ENCODE assay signal across 13 cellular contexts in genomic region chr14:93065272-93065730, GRCh38. TPM values are rescaled to one million over a fixed set of nuclear protein-coding genes. Genes with fewer than 3 reads are reported as not detected.
DNase-seq lines count a peak whose midpoint lies in the region; ATAC-seq and TF ChIP-seq lines count a peak whose summit lies in the region.
"Had no signal": no experiment of that assay in that cellular context is flagged by ENCODE, and none has a peak within 500 bp of the region (broad histone marks: within the 10 kb centered on the region; RNA-seq: fewer than 3 reads in every experiment).

No MANE protein-coding gene starts in this region.

- H3K9ac ChIP-seq in PC-3 (ENCODE audit: low read length) (no peak overlapping the region), smooth muscle cell (ENCODE audit: low read depth) (no peak overlapping the region)

- intact Hi-C loops in activated CD4-positive, alpha-beta T cell treated with anti-CD3 and anti-CD28 coated beads, Interleukin-2, amount 10 ng/mL, durations not matched to agents 24 days and 14 days (cut with micrococcal nuclease), result loop anchor here (5.0 kb wide), 1 partner anchor 37 kb away; no protein-coding TSS in a partner anchor
- intact Hi-C loops in PC-3 (cut with micrococcal nuclease), result no loop called here
- intact Hi-C loops in dorsolateral prefrontal cortex (cut with DNase I), result loop anchor here in 1 of 2 donors (5.0 kb wide), 1 partner anchor 37 kb away; no protein-coding TSS in a partner anchor

- H3K9me3 ChIP-seq in PC-3 (ENCODE audit: low read length), result no peaks in the 10 kb centered on the region
- no peaks in the 10 kb centered on the region for H3K9me3 ChIP-seq in smooth muscle cell (replicated peaks; ENCODE audit: low read depth)
- H3K9me3 ChIP-seq: tibial nerve had no signal

- TF ChIP-seq CTCF in PC-3 (conservative IDR thresholded peaks at IDR 0.05; ENCODE audit: low read depth, low read length), result no peak
- TF ChIP-seq CTCF in dorsolateral prefrontal cortex (IDR thresholded peaks at IDR 0.05 in 54 of 56, conservative IDR thresholded peaks at IDR 0.05 in 2 of 56; ENCODE audit: low read depth in 1 of 56, partially characterized antibody in 56 of 56), result no peak
- TF ChIP-seq CTCF in smooth muscle cell (IDR thresholded peaks at IDR 0.05; ENCODE audit: borderline replicate concordance, insufficient read depth, poor library complexity, severe bottlenecking), result no peak
- no peak for TF ChIP-seq CTCF in GM10266 (IDR thresholded peaks at IDR 0.05; ENCODE audit: control insufficient read depth, insufficient read depth, low read depth, missing control alignments)

- DNase-seq in activated CD4-positive, alpha-beta T cell treated with anti-CD3 and anti-CD28 coated beads, Interleukin-2, amount 10 ng/mL, durations not matched to agents 24 days and 14 days, result no peak
- DNase-seq in activated CD4-positive, alpha-beta T cell treated with anti-CD3 and anti-CD28 coated beads for 48 hours, result no peak
- DNase-seq in PC-3 (peak; percentile 12), dorsolateral prefrontal cortex (no peak), smooth muscle cell (lab: John Stamatoyannopoulos, UW; ENCODE audit: unreplicated experiment) (no peak), GM10266 (ENCODE audit: extremely low spot score) (no peak)
- DNase-seq in stimulated activated naive B cell treated with anti-CD40 and anti-IgM and Interleukin-4, amounts not matched to agents 10 μg/mL and 1 μg/mL and 100 μg/mL, for 72 hours, result no peak
- DNase-seq: DMS79 treated with DMSO at 0.1 percent for 48 hours, endodermal cell, NCI-H1694 treated with DMSO at 0.1 percent for 48 hours, SW 1271 had no signal

- POLR2A ChIA-PET in PC-3 (lab: Charles Lee; ENCODE audit: unreplicated experiment), result no interaction called here

- H3F3A ChIP-seq in PC-3 (ENCODE audit: low read length, unreplicated experiment) (no peaks in the 10 kb centered on the region), smooth muscle cell (ENCODE audit: low read depth) (no peaks in the 10 kb centered on the region)

- H3K4me1 Mint-ChIP-seq in activated CD4-positive, alpha-beta T cell treated with anti-CD3 and anti-CD28 coated beads, Interleukin-2, amount 10 ng/mL, durations not matched to agents 24 days and 14 days, result peaks cover 42% of the 10 kb centered on the region
- H3K4me1 Mint-ChIP-seq in stimulated activated naive B cell treated with anti-CD40 and anti-IgM and Interleukin-4, amounts not matched to agents 10 μg/mL and 1 μg/mL and 100 μg/mL, for 72 hours, result peaks cover 45 to 82% of the 10 kb centered on the region in 2 donors

- no peaks in the 10 kb centered on the region for H3K27me3 Mint-ChIP-seq in activated CD4-positive, alpha-beta T cell treated with anti-CD3 and anti-CD28 coated beads, Interleukin-2, amount 10 ng/mL, durations not matched to agents 24 days and 14 days
- H3K27me3 Mint-ChIP-seq in stimulated activated naive B cell treated with anti-CD40 and anti-IgM and Interleukin-4, amounts not matched to agents 10 μg/mL and 1 μg/mL and 100 μg/mL, for 72 hours, result no peaks in the 10 kb centered on the region

- H4K20me1 ChIP-seq in PC-3 (ENCODE audit: low read length) (no peaks in the 10 kb centered on the region), smooth muscle cell (ENCODE audit: low read depth) (peaks cover 8% of the 10 kb centered on the region)

- H3K9me2 ChIP-seq in PC-3 (replicated peaks; ENCODE audit: low read length), result no peaks in the 10 kb centered on the region

- no peaks in the 10 kb centered on the region for H3K9me3 Mint-ChIP-seq in activated CD4-positive, alpha-beta T cell treated with anti-CD3 and anti-CD28 coated beads, Interleukin-2, amount 10 ng/mL, durations not matched to agents 24 days and 14 days
- H3K9me3 Mint-ChIP-seq in stimulated activated naive B cell treated with anti-CD40 and anti-IgM and Interleukin-4, amounts not matched to agents 10 μg/mL and 1 μg/mL and 100 μg/mL, for 72 hours, result no peaks in the 10 kb centered on the region
- H3K9me3 Mint-ChIP-seq: endodermal cell had no signal

- ATAC-seq in PC-3 (peak; percentile 13; the same call in 1 of the 2 replicates), HG02852 (IDR thresholded peaks at IDR 0.05; ENCODE audit: unreplicated experiment) (no peak)
- ATAC-seq in stimulated activated naive B cell treated with anti-CD40 and anti-IgM and Interleukin-4, amounts not matched to agents 10 μg/mL and 1 μg/mL and 100 μg/mL, for 72 hours (replicated peaks), result no peak

- peak overlapping the region; percentile 92 for H3K27ac Mint-ChIP-seq in activated CD4-positive, alpha-beta T cell treated with anti-CD3 and anti-CD28 coated beads, Interleukin-2, amount 10 ng/mL, durations not matched to agents 24 days and 14 days
- peak overlapping the region; percentile 87 for H3K27ac Mint-ChIP-seq in stimulated activated naive B cell treated with anti-CD40 and anti-IgM and Interleukin-4, amounts not matched to agents 10 μg/mL and 1 μg/mL and 100 μg/mL, for 72 hours

- H3K4me3 ChIP-seq in PC-3 (ENCODE audit: low read length) (no peak overlapping the region), dorsolateral prefrontal cortex (no peak overlapping the region), smooth muscle cell (no peak overlapping the region)
- H3K4me3 ChIP-seq: tibial nerve had no signal

- no peak overlapping the region for H3K4me2 ChIP-seq in PC-3 (ENCODE audit: low read length)
- no peak overlapping the region for H3K4me2 ChIP-seq in smooth muscle cell

- H3K79me2 ChIP-seq in PC-3 (ENCODE audit: low read length), result no peaks in the 10 kb centered on the region
- H3K79me2 ChIP-seq in smooth muscle cell (ENCODE audit: low read depth), result no peaks in the 10 kb centered on the region

- no peak overlapping the region for H3K27ac ChIP-seq in PC-3 (ENCODE audit: low read length)
- peak overlapping the region in 36 of 59 donors; percentile 16 to 79 (median 52) for H3K27ac ChIP-seq in dorsolateral prefrontal cortex
- no peak overlapping the region for H3K27ac ChIP-seq in smooth muscle cell (ENCODE audit: low read depth)

- H3K4me3 Mint-ChIP-seq in activated CD4-positive, alpha-beta T cell treated with anti-CD3 and anti-CD28 coated beads, Interleukin-2, amount 10 ng/mL, durations not matched to agents 24 days and 14 days, result peak overlapping the region; percentile 31
- no peak overlapping the region for H3K4me3 Mint-ChIP-seq in stimulated activated naive B cell treated with anti-CD40 and anti-IgM and Interleukin-4, amounts not matched to agents 10 μg/mL and 1 μg/mL and 100 μg/mL, for 72 hours
- H3K4me3 Mint-ChIP-seq: endodermal cell had no signal

- H3K27me3 ChIP-seq in PC-3 (ENCODE audit: low read length) (no peaks in the 10 kb centered on the region), dorsolateral prefrontal cortex (no peaks in the 10 kb centered on the region), smooth muscle cell (ENCODE audit: low read depth) (no peaks in the 10 kb centered on the region)
- H3K27me3 ChIP-seq: tibial nerve had no signal

- 93% methylated on average over 2 of the region's 2 CpGs for WGBS in smooth muscle cell (ENCODE audit: low lambda C conversion rate)

- no TSS peak for BruUV-seq in PC-3 (replicated peaks; lab: Mats Ljungman, UMichigan)

- CTCF ChIA-PET in PC-3 (lab: Charles Lee), result no interaction called here

- H3K36me3 ChIP-seq in PC-3 (ENCODE audit: low read depth, low read length), result no peaks in the 10 kb centered on the region
- H3K36me3 ChIP-seq in smooth muscle cell (ENCODE audit: low read depth), result no peaks in the 10 kb centered on the region
- H3K36me3 ChIP-seq: tibial nerve had no signal

- peaks cover 6% of the 10 kb centered on the region for H3K36me3 Mint-ChIP-seq in activated CD4-positive, alpha-beta T cell treated with anti-CD3 and anti-CD28 coated beads, Interleukin-2, amount 10 ng/mL, durations not matched to agents 24 days and 14 days (ENCODE audit: low read depth)
- H3K36me3 Mint-ChIP-seq in stimulated activated naive B cell treated with anti-CD40 and anti-IgM and Interleukin-4, amounts not matched to agents 10 μg/mL and 1 μg/mL and 100 μg/mL, for 72 hours, result peaks cover 18 to 19% of the 10 kb centered on the region in 2 donors

- H3K4me1 ChIP-seq in PC-3 (ENCODE audit: insufficient read depth, low read length) (no peaks in the 10 kb centered on the region), smooth muscle cell (ENCODE audit: low read depth) (no peaks in the 10 kb centered on the region)

- H2AFZ ChIP-seq in PC-3 (ENCODE audit: low read length), result no peak overlapping the region
- H2AFZ ChIP-seq in smooth muscle cell (ENCODE audit: low read depth), result no peak overlapping the region

RNA-seq across cellular contexts. Expression of gene ITPK1, which starts 50.4 kb away (rescaled TPM):
- total RNA-seq in activated CD4-positive, alpha-beta T cell treated with anti-CD3 and anti-CD28 coated beads, Interleukin-2, amount 10 ng/mL, durations not matched to agents 24 days and 14 days, result 71.0 and 73.9 TPM in 2 replicates
- total RNA-seq in PC-3 (2014; rRNA removed), result 66.2 and 81.1 TPM in 2 replicates
- 100 to 1,000 TPM; 230 to 451 (median 314) TPM for total RNA-seq in dorsolateral prefrontal cortex
- total RNA-seq in smooth muscle cell, result 9.2 and 17.6 TPM in 2 replicates
- 13.3 and 14.2 TPM in 2 replicates for polyA plus RNA-seq in smooth muscle cell

Comparison
In these comparisons a context has a peak if more than half of its experiments do, and no peak if none do; other contexts are left out.
1. H3K27ac ChIP-seq: peak in dorsolateral prefrontal cortex (36 of 59); none in PC-3 (single experiment) and smooth muscle cell (single experiment).